Comparison of ENCODE assay signal across 8 cellular contexts in genomic region chr10:79022565-79023488, GRCh38. TPM values are rescaled to one million over a fixed set of nuclear protein-coding genes. Genes with fewer than 3 reads are reported as not detected.
A peak's percentile ranks its signal among the peaks of the same experiment; 100 is the strongest.
DNase-seq lines count a peak whose midpoint lies in the region; ATAC-seq lines count a peak whose summit lies in the region.

No MANE protein-coding gene starts in this region.

- H4K8ac ChIP-seq in mesendoderm (ENCODE audit: low read depth, low read length) = no peak overlapping the region

- peaks cover 3 to 13% (median 3%) of the 10 kb centered on the region in 3 donors for H3K4me1 Mint-ChIP-seq in IgD-negative memory B cell

- no peak overlapping the region for H4K5ac ChIP-seq in mesendoderm (ENCODE audit: low read length)

- no peak overlapping the region for H3K4me2 ChIP-seq in mesendoderm (ENCODE audit: low read length)

- H3K4ac ChIP-seq in mesendoderm (ENCODE audit: low read depth, low read length) = no peak overlapping the region

- no peaks in the 10 kb centered on the region for H3K36me3 Mint-ChIP-seq in activated naive CD4-positive, alpha-beta T cell treated with anti-CD3 and anti-CD28 coated beads, Interleukin-2, amount 50 U/mL, for 72 hours
- H3K36me3 Mint-ChIP-seq in IgD-negative memory B cell = peaks cover 2% of the 10 kb centered on the region

- peak overlapping the region; percentile 45 for H3K4me3 ChIP-seq in adipocyte (ENCODE audit: low read length)
- no peak overlapping the region for H3K4me3 ChIP-seq in mesendoderm (ENCODE audit: low read length)

- H3K56ac ChIP-seq in mesendoderm (ENCODE audit: low read length) = no peak overlapping the region

- H3K4me3 Mint-ChIP-seq in IgD-negative memory B cell = peak overlapping the region; percentile 27 to 95 (median 80)

- H3K79me1 ChIP-seq in mesendoderm (ENCODE audit: low read length) = no peaks in the 10 kb centered on the region

- H2BK120ac ChIP-seq in mesendoderm (ENCODE audit: low read depth, low read length) = no peak overlapping the region

- no peak overlapping the region for H3K27ac ChIP-seq in mesendoderm (ENCODE audit: low read depth, low read length)

- no peak overlapping the region for H3K9ac ChIP-seq in adipocyte (ENCODE audit: low read length)
- no peak overlapping the region for H3K9ac ChIP-seq in mesendoderm (ENCODE audit: low read length)

- WGBS in mesendoderm (ENCODE audit: extremely low coverage, insufficient coverage, low lambda C conversion rate) = no CpG with 5 or more reads among the region's 25 CpGs

- H3K9me3 ChIP-seq in adipocyte (ENCODE audit: control insufficient read depth, low read length) = no peaks in the 10 kb centered on the region

- H3K27me3 Mint-ChIP-seq in IgD-negative memory B cell = peaks cover 14% of the 10 kb centered on the region

- H2BK15ac ChIP-seq in mesendoderm (replicated peaks; ENCODE audit: low read depth) = no peak overlapping the region

- no peak overlapping the region for H2AK5ac ChIP-seq in mesendoderm (ENCODE audit: low read length)

- no peaks in the 10 kb centered on the region for H3K27me3 ChIP-seq in adipocyte (replicated peaks; ENCODE audit: control insufficient read depth, insufficient read depth, low read length)
- H3K27me3 ChIP-seq in mesendoderm (ENCODE audit: insufficient read depth, low read length, poor library complexity) = no peaks in the 10 kb centered on the region

- no peaks in the 10 kb centered on the region for H3K36me3 ChIP-seq in adipocyte (ENCODE audit: control insufficient read depth, insufficient read depth, low read length, severe bottlenecking)
- no peaks in the 10 kb centered on the region for H3K36me3 ChIP-seq in mesendoderm (ENCODE audit: control insufficient read depth, insufficient read depth, low read length)

- no peak overlapping the region for H3K23ac ChIP-seq in mesendoderm (ENCODE audit: low read length)

- no peak overlapping the region for H2BK5ac ChIP-seq in mesendoderm (ENCODE audit: low read length)

- H3K18ac ChIP-seq in mesendoderm (ENCODE audit: low read length) = no peak overlapping the region

- peak overlapping the region; percentile 15 to 45 for H3K27ac Mint-ChIP-seq in activated naive CD4-positive, alpha-beta T cell treated with anti-CD3 and anti-CD28 coated beads, Interleukin-2, amount 50 U/mL, for 72 hours
- peak overlapping the region in 1 of 3 donors; percentile 81 for H3K27ac Mint-ChIP-seq in IgD-negative memory B cell

- DNase-seq in activated naive CD4-positive, alpha-beta T cell treated with anti-CD3 and anti-CD28 coated beads, Interleukin-2, amount 50 U/mL, for 72 hours (ENCODE audit: low spot score in 2 of 2) = peak; percentile 20 to 38
- no peak for DNase-seq in activated naive CD4-positive, alpha-beta T cell (lab: John Stamatoyannopoulos, UW)
- no peak for DNase-seq in adipocyte (ENCODE audit: low read depth)
- DNase-seq in mesendoderm = peak; percentile 67

- peak in 1 of 2 donors; percentile 64 for ATAC-seq in activated naive CD4-positive, alpha-beta T cell treated with anti-CD3 and anti-CD28 coated beads, Interleukin-2, amount 50 U/mL, for 72 hours
- no peak for ATAC-seq in GM21447 (IDR thresholded peaks at IDR 0.05; ENCODE audit: unreplicated experiment)
- no peak for ATAC-seq in HG02588 (IDR thresholded peaks at IDR 0.05; ENCODE audit: unreplicated experiment)
- ATAC-seq in HG02763 (IDR thresholded peaks at IDR 0.05; ENCODE audit: unreplicated experiment) = no peak

- no peaks in the 10 kb centered on the region for H3K79me2 ChIP-seq in mesendoderm (ENCODE audit: control insufficient read depth, insufficient read depth, low read length)

- H3K4me1 ChIP-seq in adipocyte (ENCODE audit: control insufficient read depth, insufficient read depth, low read length) (peaks cover 10% of the 10 kb centered on the region), mesendoderm (ENCODE audit: control insufficient read depth, low read depth, low read length) (peaks cover 3% of the 10 kb centered on the region)

- no peaks in the 10 kb centered on the region for H3K9me3 Mint-ChIP-seq in activated naive CD4-positive, alpha-beta T cell treated with anti-CD3 and anti-CD28 coated beads, Interleukin-2, amount 50 U/mL, for 72 hours
- H3K9me3 Mint-ChIP-seq in IgD-negative memory B cell = peaks cover 0 to 3% (median 0%) of the 10 kb centered on the region in 3 donors

RNA-seq across cellular contexts. Expression of gene ZMIZ1, which starts 45.9 kb away (rescaled TPM):
- total RNA-seq in activated naive CD4-positive, alpha-beta T cell treated with anti-CD3 and anti-CD28 coated beads, Interleukin-2, amount 50 U/mL, for 72 hours = 10 to 100 TPM; 16.1 to 42.7 TPM
- 4.6 TPM for polyA plus RNA-seq in IgD-negative memory B cell
- polyA plus RNA-seq in mesendoderm (2013, experiment 1 of 2) = 23.7 TPM
- polyA plus RNA-seq in mesendoderm (2013, experiment 2 of 2) = 23.1 TPM

Comparison
In these comparisons a context has a peak if more than half of its experiments do, and no peak if none do; other contexts are left out.
1. DNase-seq: peak in activated naive CD4-positive, alpha-beta T cell treated with anti-CD3 and anti-CD28 coated beads, Interleukin-2, amount 50 U/mL, for 72 hours (2 of 2) and mesendoderm (single experiment); none in activated naive CD4-positive, alpha-beta T cell (0 of 4) and adipocyte (single experiment).